16 cellular contexts compared by ENCODE assay signal in the genomic region with DNA sequence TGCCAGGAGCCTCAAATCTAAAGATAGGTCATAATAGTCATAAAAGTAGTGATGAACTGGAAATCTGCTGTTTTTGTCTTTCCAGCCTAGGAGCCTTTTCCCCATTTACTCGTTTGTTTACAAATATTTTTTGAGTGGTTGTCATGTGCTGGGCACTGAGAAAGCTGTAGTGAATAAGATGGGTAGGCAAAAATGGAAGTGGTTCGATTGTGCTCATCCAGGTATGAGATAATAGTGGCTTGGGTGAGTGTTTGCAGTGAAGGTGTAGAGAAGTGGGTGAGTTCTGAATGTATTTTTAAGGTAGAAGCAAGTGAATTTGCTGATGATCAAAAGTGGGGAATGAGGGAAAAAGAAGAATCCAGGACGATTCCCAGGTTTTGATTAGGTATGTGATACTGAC. TPM values are rescaled to one million over a fixed set of nuclear protein-coding genes. Genes with fewer than 3 reads are reported as not detected.
DNase-seq lines count a peak whose midpoint lies in the region; ATAC-seq, FAIRE-seq and TF ChIP-seq lines count a peak whose summit lies in the region.
"Had no signal": no experiment of that assay in that cellular context is flagged by ENCODE, and none has a peak within 500 bp of the region (broad histone marks: within the 10 kb centered on the region; RNA-seq: fewer than 3 reads in every experiment).

No MANE protein-coding gene starts in this region.

- CTCF ChIA-PET in H1 (lab: Charles Lee; ENCODE audit: partially characterized antibody), result interaction anchor here (1.2 kb wide), 1 partner anchor 18 kb away, joined by 3 read pairs; no protein-coding TSS in a partner anchor

- no peak overlapping the region for H3K4me3 Mint-ChIP-seq in neural crest cell
- no peak overlapping the region for H3K4me3 Mint-ChIP-seq in mesothelial cell of epicardium
- H3K4me3 Mint-ChIP-seq: CD4-positive, alpha-beta T cell had no signal

- H3K4me1 Mint-ChIP-seq in neural crest cell (peaks cover 32% of the 10 kb centered on the region), mesothelial cell of epicardium (peaks cover 31% of the 10 kb centered on the region)

- H3K27me3 ChIP-seq in GM23248 (replicated peaks; ENCODE audit: insufficient read depth), result no peaks in the 10 kb centered on the region
- H3K27me3 ChIP-seq in MM.1S (replicated peaks; ENCODE audit: insufficient read depth, low read length), result no peaks in the 10 kb centered on the region
- H3K27me3 ChIP-seq in H1 (replicated peaks in 1 of 4; ENCODE audit: control insufficient read depth in 3 of 4, extremely low read depth in 1 of 4, insufficient read depth in 3 of 4, low read length in 3 of 4), result no peaks in the 10 kb centered on the region

- no peak overlapping the region for H4K8ac ChIP-seq in H1 (ENCODE audit: extremely low read depth, insufficient read depth, low read length)

- no peak overlapping the region for H4K5ac ChIP-seq in H1 (ENCODE audit: insufficient read length, low read depth, low read length)

- H3K23me2 ChIP-seq in H1 (ENCODE audit: low read depth, low read length), result no peaks in the 10 kb centered on the region

- H3K23ac ChIP-seq in H1 (ENCODE audit: insufficient read length), result no peak overlapping the region

- H2BK15ac ChIP-seq in H1 (ENCODE audit: low read length), result no peak overlapping the region

- no peak overlapping the region for H2BK12ac ChIP-seq in H1 (ENCODE audit: low read depth, low read length)

- no peak overlapping the region for H4K91ac ChIP-seq in H1 (replicated peaks; ENCODE audit: insufficient read length, low read length)

- H3K27me3 Mint-ChIP-seq in neural crest cell (ENCODE audit: low read depth) (peaks cover 5% of the 10 kb centered on the region), mesothelial cell of epicardium (ENCODE audit: low read depth) (no peaks in the 10 kb centered on the region)
- H3K27me3 Mint-ChIP-seq: CD4-positive, alpha-beta T cell had no signal

- no peak for FAIRE-seq in H1 (lab: Jason Lieb, UNC)
- FAIRE-seq: D721Med, G401.6 had no signal

- H3K4me2 ChIP-seq in GM23248 (ENCODE audit: unreplicated experiment) (no peak overlapping the region), MM.1S (ENCODE audit: low read depth, low read length) (peak overlapping the region; percentile 34), H1 (ENCODE audit: insufficient read depth in 1 of 2, low read depth in 2 of 2, low read length in 2 of 2) (no peak overlapping the region)
- H3K4me2 ChIP-seq: KMS-11 had no signal

- no peaks in the 10 kb centered on the region for H3K9me3 Mint-ChIP-seq in neural crest cell
- no peaks in the 10 kb centered on the region for H3K9me3 Mint-ChIP-seq in mesothelial cell of epicardium
- H3K9me3 Mint-ChIP-seq: CD4-positive, alpha-beta T cell had no signal

- TF ChIP-seq CTCF in MM.1S (IDR thresholded peaks at IDR 0.05; ENCODE audit: low read length) (no peak), H1 (IDR thresholded peaks at IDR 0.05; ENCODE audit: control extremely low read depth in 1 of 3, insufficient read depth in 1 of 3, low read depth in 1 of 3, low read length in 3 of 3) (no peak), neural crest cell (conservative IDR thresholded peaks at IDR 0.05) (no peak), mesothelial cell of epicardium (IDR thresholded peaks at IDR 0.05; ENCODE audit: unreplicated experiment) (no peak)

- no peak overlapping the region for H2BK5ac ChIP-seq in H1 (ENCODE audit: low read depth, low read length)

- no peak for TF ChIP-seq POLR2A in H1 (IDR thresholded peaks at IDR 0.05; ENCODE audit: control extremely low read depth in 1 of 2, low read depth in 2 of 2, low read length in 2 of 2)

- H3K18ac ChIP-seq in H1 (ENCODE audit: extremely low read depth, low read length), result peak overlapping the region; percentile 20; the same call in 1 of the 2 replicates

- H3K9ac ChIP-seq in GM23248 (no peak overlapping the region), MM.1S (ENCODE audit: low read length) (no peak overlapping the region), H1 (replicated peaks in 1 of 4; ENCODE audit: extremely low read depth in 1 of 4, low read depth in 3 of 4, low read length in 3 of 4) (no peak overlapping the region)
- H3K9ac ChIP-seq: KMS-11 had no signal

- H3F3A ChIP-seq in GM23248 (ENCODE audit: insufficient read depth) (peaks cover 5% of the 10 kb centered on the region; the same call in 1 of the 2 replicates), MM.1S (ENCODE audit: insufficient read depth, low read length) (no peaks in the 10 kb centered on the region)

- H2BK20ac ChIP-seq in H1 (ENCODE audit: low read length), result no peak overlapping the region

- in situ Hi-C loops in GM23248 (cut with MboI), result no loop called here

- no peak for TF ChIP-seq RAD21 in H1 (IDR thresholded peaks at IDR 0.05 in 1 of 2, conservative IDR thresholded peaks at IDR 0.05 in 1 of 2; ENCODE audit: low read depth in 2 of 2, low read length in 2 of 2)

- H3K4me3 ChIP-seq in GM23248, result no peak overlapping the region
- no peak overlapping the region for H3K4me3 ChIP-seq in MM.1S (ENCODE audit: low read length)
- H3K4me3 ChIP-seq in H1 (ENCODE audit: extremely low read depth in 1 of 4, insufficient read depth in 2 of 4, low read depth in 3 of 4, low read length in 4 of 4), result no peak overlapping the region
- H3K4me3 ChIP-seq: HAP-1 had no signal

- H3K9me2 ChIP-seq in GM23248 (ENCODE audit: insufficient read depth) (no peaks in the 10 kb centered on the region), MM.1S (replicated peaks; ENCODE audit: insufficient read depth, low read length) (no peaks in the 10 kb centered on the region)

- peaks cover 8% of the 10 kb centered on the region for H3K79me1 ChIP-seq in H1 (ENCODE audit: low read depth, low read length)

- H2AK5ac ChIP-seq in H1 (ENCODE audit: low read depth, low read length), result no peak overlapping the region

- POLR2A ChIA-PET in H1 (lab: Charles Lee; ENCODE audit: partially characterized antibody), result no interaction called here

- TF ChIP-seq EP300 in H1 (IDR thresholded peaks at IDR 0.05; ENCODE audit: borderline replicate concordance in 1 of 2, low read depth in 2 of 2, low read length in 2 of 2), result no peak

- ATAC-seq in GM21367 (IDR thresholded peaks at IDR 0.05; ENCODE audit: unreplicated experiment), result no peak

- no peaks in the 10 kb centered on the region for H3K36me3 ChIP-seq in GM23248 (ENCODE audit: low read depth)
- no peaks in the 10 kb centered on the region for H3K36me3 ChIP-seq in MM.1S (replicated peaks; ENCODE audit: insufficient read depth, low read length)
- no peaks in the 10 kb centered on the region for H3K36me3 ChIP-seq in H1 (ENCODE audit: control insufficient read depth in 2 of 4, insufficient read depth in 4 of 4, low read length in 3 of 4)
- H3K36me3 ChIP-seq: HAP-1 had no signal

- peaks cover 19% of the 10 kb centered on the region for H3K4me1 ChIP-seq in GM23248 (ENCODE audit: insufficient read depth)
- H3K4me1 ChIP-seq in MM.1S (ENCODE audit: low read length), result peaks cover 23% of the 10 kb centered on the region
- peaks cover 3 to 29% (median 13%) of the 10 kb centered on the region in 4 experiments; a peak in 6 of 7 replicates for H3K4me1 ChIP-seq in H1 (replicated peaks in 1 of 4; ENCODE audit: control insufficient read depth in 3 of 4, insufficient read depth in 4 of 4, low read length in 3 of 4)

- H4K20me1 ChIP-seq in GM23248 (ENCODE audit: insufficient read depth) (no peaks in the 10 kb centered on the region), MM.1S (ENCODE audit: insufficient read depth, low read length) (no peaks in the 10 kb centered on the region), H1 (replicated peaks in 1 of 2; ENCODE audit: control insufficient read depth in 1 of 2, insufficient read depth in 2 of 2, low read length in 2 of 2) (peaks cover 4 to 10% of the 10 kb centered on the region in 2 experiments)

- H3K79me2 ChIP-seq in GM23248 (ENCODE audit: insufficient read depth), result no peaks in the 10 kb centered on the region; the same call in 1 of the 2 replicates
- H3K79me2 ChIP-seq in MM.1S (ENCODE audit: low read length), result peaks cover 99% of the 10 kb centered on the region
- H3K79me2 ChIP-seq in H1 (ENCODE audit: control insufficient read depth in 1 of 2, insufficient read depth in 2 of 2, low read length in 2 of 2), result peaks cover 4 to 100% of the 10 kb centered on the region in 2 experiments

- no peak overlapping the region for H3K56ac ChIP-seq in H1 (replicated peaks; ENCODE audit: insufficient read length, low read depth, low read length)

- H3K27ac ChIP-seq in GM23248, result no peak overlapping the region
- H3K27ac ChIP-seq in MM.1S (ENCODE audit: low read length), result peak overlapping the region; percentile 2; the same call in 1 of the 2 replicates
- H3K27ac ChIP-seq in H1 (ENCODE audit: low read depth, low read length), result no peak overlapping the region
- H3K27ac ChIP-seq: C4-2B, KMS-11 had no signal

- DNase-seq in GM23248 (peak; percentile 5), MM.1S (no peak), H1 (ENCODE audit: low read depth in 1 of 2, low spot score in 2 of 2) (no peak), neural crest cell (ENCODE audit: low read depth, low spot score) (no peak), mesothelial cell of epicardium (ENCODE audit: low spot score in 2 of 2, unreplicated experiment in 2 of 2) (no peak), AG08395 (ENCODE audit: low spot score) (no peak), NCI-H2196 (lab: John Stamatoyannopoulos, UW; ENCODE audit: unreplicated experiment) (no peak)
- DNase-seq: Caco-2; CD4-positive, alpha-beta T cell; GOT3 had no signal

- H2BK120ac ChIP-seq in H1 (replicated peaks; ENCODE audit: low read depth, low read length), result no peak overlapping the region

- WGBS in GM23248 (ENCODE audit: low coverage in 1 of 2, low lambda C conversion rate in 2 of 2, missing lambda C conversion rate in 2 of 2), 2 experiments, result 19 to 26% methylated on average over 3 of the region's 3 CpGs
- WGBS in H1 (ENCODE audit: extremely low coverage in 1 of 2, insufficient coverage in 1 of 2, insufficient read length in 1 of 2, insufficient replicate concordance in 2 of 2, low coverage in 1 of 2, low lambda C conversion rate in 2 of 2, missing lambda C conversion rate in 1 of 2), 2 experiments, result 73% methylated on average over 3 of the region's 3 CpGs; no CpG with 5 or more reads in 1 of the 2 experiments

- H3K4ac ChIP-seq in H1 (replicated peaks; ENCODE audit: insufficient read length, low read depth, low read length), result no peak overlapping the region

- peak overlapping the region; percentile 63 for H3K27ac Mint-ChIP-seq in neural crest cell (ENCODE audit: unreplicated experiment)
- no peak overlapping the region for H3K27ac Mint-ChIP-seq in mesothelial cell of epicardium
- H3K27ac Mint-ChIP-seq: CD4-positive, alpha-beta T cell had no signal

- H3K9me3 ChIP-seq in GM23248 (ENCODE audit: low read depth) (no peaks in the 10 kb centered on the region), MM.1S (replicated peaks; ENCODE audit: insufficient read depth, low read length) (no peaks in the 10 kb centered on the region), H1 (ENCODE audit: insufficient read depth in 2 of 2, low read depth in 1 of 2, low read length in 1 of 2) (no peaks in the 10 kb centered on the region)
- H3K9me3 ChIP-seq: Caco-2, HAP-1 had no signal

- H3K36me3 Mint-ChIP-seq in neural crest cell (ENCODE audit: low read depth) (no peaks in the 10 kb centered on the region), mesothelial cell of epicardium (no peaks in the 10 kb centered on the region)

- no peak overlapping the region for H2AFZ ChIP-seq in GM23248
- no peak overlapping the region for H2AFZ ChIP-seq in MM.1S (ENCODE audit: low read length)
- H2AFZ ChIP-seq in H1 (ENCODE audit: low read length), result no peak overlapping the region

- no peak overlapping the region for H3K14ac ChIP-seq in H1 (ENCODE audit: insufficient read length)

RNA-seq across cellular contexts. Expression of a gene that starts 53.0 kb away (rescaled TPM):
- 6.3 and 10.9 TPM in 2 replicates for total RNA-seq in GM23248 (2014; rRNA removed; shearing (Covaris generic))
- 11.0 and 11.9 TPM in 2 replicates for polyA plus RNA-seq in GM23248 (2016; fragmentation: Nextera tagmentation; extraction: Ambion mirVana)
- total RNA-seq in H1 (2021; fragmentation: NEBNext Ultra II Directional; extraction: Animal tissue kit (Norgen Biotek cat#: 25700)), result 39.0 and 40.4 TPM in 2 replicates
- polyA plus RNA-seq in H1 (2011; rRNA removed), result 10.7 and 20.3 TPM in 2 replicates
- polyA plus RNA-seq in H1 (2011; cell fraction: cytosol; rRNA removed), result 16.5 TPM
- 9.9 TPM for polyA plus RNA-seq in H1 (2011; cell fraction: nucleus; rRNA removed)
- 19.1 to 39.0 TPM (median 24.0 TPM) in 4 replicates for polyA plus RNA-seq in H1 (2012, experiment 1 of 2)
- polyA plus RNA-seq in H1 (2012, experiment 2 of 2), result 4.7 TPM
- polyA plus RNA-seq in H1 (2013, experiment 1 of 2), result 22.8 TPM
- 22.6 TPM for polyA plus RNA-seq in H1 (2013, experiment 2 of 2)
- polyA minus RNA-seq in H1 (2011; rRNA and poly(A)+ RNA removed), result 25.0 and 40.8 TPM in 2 replicates
- polyA minus RNA-seq in H1 (2011; cell fraction: cytosol; rRNA and poly(A)+ RNA removed), result 23.8 TPM
- 34.7 TPM for polyA minus RNA-seq in H1 (2011; cell fraction: nucleus; rRNA and poly(A)+ RNA removed)
- 4.5 and 5.0 TPM in 2 replicates for total RNA-seq in neural crest cell
- total RNA-seq in mesothelial cell of epicardium, result 12.4 to 15.7 TPM (median 14.2 TPM) in 3 replicates
